34 cellular contexts compared by ENCODE assay signal in genomic region chr14:24040692-24041091, GRCh38. TPM values are rescaled to one million over a fixed set of nuclear protein-coding genes. Genes with fewer than 3 reads are reported as not detected.
"Had no signal": no experiment of that assay in that cellular context is flagged by ENCODE, and none has a peak within 500 bp of the region (broad histone marks: within the 10 kb centered on the region; RNA-seq: fewer than 3 reads in every experiment).

No MANE protein-coding gene starts in this region.

- ATAC-seq: effector memory CD8-positive, alpha-beta T cell; esophagus mucosa; gastrocnemius medialis; heart right ventricle; left cardiac atrium; left lung; left ventricle myocardium superior; lower lobe of right lung; mucosa of descending colon had no signal

- H3K36me3 Mint-ChIP-seq: mesothelial cell of epicardium, naive B cell had no signal

- H3K27me3 ChIP-seq: colonic mucosa, esophagus squamous epithelium, gastrocnemius medialis, heart right ventricle, left lung had no signal

- DNase-seq: cortex of kidney; effector CD8-positive, alpha-beta T cell; effector memory CD8-positive, alpha-beta T cell; endodermal cell; erythroblast; esophagus squamous epithelium; foreskin fibroblast; foreskin melanocyte; gastrocnemius medialis; glutamatergic neuron; head of caudate nucleus; heart right ventricle; hippocampal formation; left cardiac atrium; left lung; left ventricle myocardium superior; lower lobe of right lung; mesenchymal stem cell; naive B cell had no signal

- FAIRE-seq: endometrium, islet of Langerhans, keratinocyte had no signal

- H3K36me3 ChIP-seq: colonic mucosa, esophagus squamous epithelium, gastrocnemius medialis, heart right ventricle, left lung, lower lobe of right lung had no signal

- H3K27ac Mint-ChIP-seq: dendritic cell treated with granulocyte-macrophage colony-stimulating factor and Interleukin-4, amounts not matched to agents 40 ng/mL and 50 ng/mL, for 4 days; effector memory CD8-positive, alpha-beta T cell; endodermal cell; mesothelial cell of epicardium had no signal

- H3K27ac ChIP-seq: colonic mucosa, epithelial cell of prostate, esophagus squamous epithelium, gastrocnemius medialis, heart right ventricle, left lung, lower lobe of right lung had no signal

- H3K9me3 ChIP-seq: colonic mucosa, esophagus squamous epithelium, gastrocnemius medialis, heart right ventricle, left lung, lower lobe of right lung, mucosa of descending colon had no signal

- H3K4me3 Mint-ChIP-seq: dendritic cell treated with granulocyte-macrophage colony-stimulating factor and Interleukin-4, amounts not matched to agents 40 ng/mL and 50 ng/mL, for 4 days; effector memory CD8-positive, alpha-beta T cell; endodermal cell; mesothelial cell of epicardium had no signal

- H3K4me3 ChIP-seq: colonic mucosa, esophagus squamous epithelium, gastrocnemius medialis, heart right ventricle, left lung, lower lobe of right lung, mucosa of descending colon had no signal

- H3K9me3 Mint-ChIP-seq: dendritic cell treated with granulocyte-macrophage colony-stimulating factor and Interleukin-4, amounts not matched to agents 40 ng/mL and 50 ng/mL, for 4 days; effector memory CD8-positive, alpha-beta T cell; endodermal cell; mesothelial cell of epicardium; naive B cell had no signal

- H3K27me3 Mint-ChIP-seq: dendritic cell treated with granulocyte-macrophage colony-stimulating factor and Interleukin-4, amounts not matched to agents 40 ng/mL and 50 ng/mL, for 4 days had no signal

- H3K4me1 ChIP-seq: colonic mucosa had no signal

RNA-seq across cellular contexts. Expression of gene CARMIL3, which starts 11.1 kb away (rescaled TPM):
- total RNA-seq: lung microvascular endothelial cell had no signal

RNA-seq across cellular contexts. Expression of gene CPNE6, which starts 30.7 kb away (rescaled TPM):
- total RNA-seq: dermis microvascular lymphatic vessel endothelial cell, endodermal cell, esophagus mucosa, esophagus squamous epithelium, gastrocnemius medialis, glomerular endothelial cell, kidney epithelial cell, left cardiac atrium, left lung, left ventricle myocardium superior, lower lobe of right lung, lung microvascular endothelial cell, mesenteric fat pad, mesothelial cell of epicardium, myocyte had no signal
- polyA plus RNA-seq: heart right ventricle, keratinocyte had no signal
